In the genomic region with DNA sequence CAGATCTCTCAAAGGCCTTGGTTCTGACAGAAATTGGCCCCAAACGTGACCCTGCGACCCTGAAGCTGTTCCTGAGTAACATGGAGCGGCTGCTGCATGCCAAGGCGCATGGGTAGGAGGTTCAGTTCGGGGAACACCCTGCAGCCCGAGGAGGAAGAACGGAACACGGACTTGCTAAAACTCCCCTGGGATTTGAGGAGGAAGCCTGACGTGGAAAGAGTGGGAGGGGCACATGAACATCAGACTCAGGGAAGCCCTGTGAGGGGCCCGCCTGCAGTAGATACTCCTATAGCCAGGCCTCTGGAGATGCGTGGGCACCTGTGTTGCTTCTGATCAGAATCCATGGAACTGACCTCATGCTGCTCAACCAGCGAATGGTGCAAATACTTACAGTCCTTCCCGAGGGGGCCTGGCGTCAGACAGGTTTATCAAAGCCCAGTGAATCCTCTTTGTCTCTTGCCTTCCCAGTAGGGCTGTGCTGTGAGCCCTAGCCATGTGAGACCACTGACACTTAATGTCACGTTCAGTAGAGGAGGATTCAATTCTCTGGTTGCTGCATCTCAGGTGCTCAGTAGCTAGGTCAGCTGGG, we compare ENCODE assay signal across 23 cellular contexts.
"Had no signal": no experiment of that assay in that cellular context is flagged by ENCODE, and none has a peak within 500 bp of the region (broad histone marks: within the 10 kb centered on the region; RNA-seq: fewer than 3 reads in every experiment).

No MANE protein-coding gene starts in this region.

- FAIRE-seq: endometrium, kidney had no signal

- H3K9ac ChIP-seq: neural progenitor cell had no signal

- H2AFZ ChIP-seq: neural progenitor cell had no signal

- H3K27ac ChIP-seq: brain microvascular endothelial cell, coronary artery, left lung, neural progenitor cell, prostate gland had no signal

- DNase-seq: activated CD4-positive, alpha-beta T cell treated with anti-CD3 and anti-CD28 coated beads, Interleukin-2, amount 50 U/mL, for 1 hour; activated CD8-positive, alpha-beta memory T cell treated with anti-CD3 and anti-CD28 coated beads, Interleukin-2, amount 50 U/mL, for 4 hours; activated naive CD4-positive, alpha-beta T cell treated with anti-CD3 and anti-CD28 coated beads, Interleukin-2, amount 10 ng/mL, durations not matched to agents 7 days and 5 days; activated naive CD8-positive, alpha-beta T cell treated with anti-CD3 and anti-CD28 coated beads, Interleukin-2, amount 50 U/mL, for 24 hours; activated T-cell treated with anti-CD3 and anti-CD28 coated beads, Interleukin-2, amount 50 U/mL, for 4 hours; anterior cingulate cortex; brain microvascular endothelial cell; erythroblast; hypothalamus; kidney; stimulated activated CD4-positive, alpha-beta T cell treated with anti-CD3 and anti-CD28 coated beads, Interleukin-12 subunit alpha, Interleukin-12 subunit beta, amount 100 ng/mL, for 4 hours; stimulated activated CD4-positive, alpha-beta T cell treated with anti-CD3 and anti-CD28 coated beads, Interleukin-1b, Interleukin-23, amount 100 ng/mL, for 48 hours; stimulated activated CD8-positive, alpha-beta memory T cell treated with anti-CD3 and anti-CD28 coated beads, Interleukin-4, amount 100 ng/mL, for 48 hours; stimulated activated naive CD4-positive, alpha-beta T cell treated with Interleukin-2 at 50 U/mL for 16 hours; T-helper 1 cell; trophoblast cell had no signal

- H3K36me3 ChIP-seq: brain microvascular endothelial cell, prostate gland had no signal

- H3K9me3 ChIP-seq: left lung, prostate gland, right lobe of liver had no signal

- H3K4me3 ChIP-seq: coronary artery, left lung, neural progenitor cell, prostate gland, right lobe of liver had no signal

- H3K4me1 ChIP-seq: left lung, neural progenitor cell, prostate gland had no signal

- H3K27me3 ChIP-seq: brain microvascular endothelial cell, left lung, neural progenitor cell, right lobe of liver had no signal

- ATAC-seq: activated CD4-positive, CD25-positive, alpha-beta regulatory T cell treated with anti-CD3 and anti-CD28 coated beads, Interleukin-2, amount 50 U/mL, for 24 hours; activated naive CD8-positive, alpha-beta T cell treated with anti-CD3 and anti-CD28 coated beads, Interleukin-2, amount 50 U/mL, for 24 hours; activated T-cell treated with anti-CD3 and anti-CD28 coated beads, Interleukin-2, amount 50 U/mL, for 4 hours; left lung had no signal

- H3K4me2 ChIP-seq: neural progenitor cell had no signal
